ENCODE assay signal across 21 cellular contexts in genomic region chr12:1305063-1305434, GRCh38.
DNase-seq lines count a peak whose midpoint lies in the region; ATAC-seq and TF ChIP-seq lines count a peak whose summit lies in the region.
"Had no signal": no experiment of that assay in that cellular context is flagged by ENCODE, and none has a peak within 500 bp of the region (broad histone marks: within the 10 kb centered on the region; RNA-seq: fewer than 3 reads in every experiment).

No MANE protein-coding gene starts in this region.

- no peak overlapping the region for H3K27ac Mint-ChIP-seq in type B pancreatic cell
- H3K27ac Mint-ChIP-seq: activated B cell treated with CpG ODN at 0.5 μM for 24 hours had no signal

- H3K9me3 ChIP-seq in lower lobe of right lung: no peaks in the 10 kb centered on the region
- H3K9me3 ChIP-seq: adrenal gland, suprapubic skin had no signal

- no peak overlapping the region for H3K4me3 Mint-ChIP-seq in type B pancreatic cell
- H3K4me3 Mint-ChIP-seq: activated B cell treated with CpG ODN at 0.5 μM for 24 hours; CD8-positive, alpha-beta memory T cell had no signal

- H3K36me3 Mint-ChIP-seq in type B pancreatic cell: peaks cover 47% of the 10 kb centered on the region

- H3K27me3 Mint-ChIP-seq in type B pancreatic cell: no peaks in the 10 kb centered on the region
- H3K27me3 Mint-ChIP-seq: activated B cell treated with CpG ODN at 0.5 μM for 24 hours; CD8-positive, alpha-beta memory T cell; naive B cell had no signal

- H3K4me3 ChIP-seq in lower lobe of right lung: no peak overlapping the region
- H3K4me3 ChIP-seq: adrenal gland, suprapubic skin had no signal

- H3K27ac ChIP-seq in lower lobe of right lung: peak overlapping the region; percentile 33
- H3K27ac ChIP-seq: RWPE1, suprapubic skin had no signal

- no peaks in the 10 kb centered on the region for H3K27me3 ChIP-seq in lower lobe of right lung (ENCODE audit: low read depth)
- H3K27me3 ChIP-seq: adrenal gland, suprapubic skin had no signal

- TF ChIP-seq CTCF in lower lobe of right lung (IDR thresholded peaks at IDR 0.05): no peak
- no peak for TF ChIP-seq CTCF in type B pancreatic cell (conservative IDR thresholded peaks at IDR 0.05)

- H3K36me3 ChIP-seq in lower lobe of right lung: no peaks in the 10 kb centered on the region
- H3K36me3 ChIP-seq: adrenal gland, suprapubic skin had no signal

- peaks cover 11% of the 10 kb centered on the region for H3K4me1 ChIP-seq in lower lobe of right lung

- H3K4me1 Mint-ChIP-seq in type B pancreatic cell (ENCODE audit: unreplicated experiment): peaks cover 7% of the 10 kb centered on the region

- intact Hi-C loops in lower lobe of right lung (cut with DNase I): no loop called here

- no peak for ATAC-seq in lower lobe of right lung
- ATAC-seq: HCT116 had no signal

- no peaks in the 10 kb centered on the region for H3K9me3 Mint-ChIP-seq in type B pancreatic cell
- H3K9me3 Mint-ChIP-seq: CD8-positive, alpha-beta memory T cell had no signal

- peak; percentile 53 for DNase-seq in OCI-M1 (lab: John Stamatoyannopoulos, UW)
- peak; percentile 55 for DNase-seq in fibroblast of peridontal ligament (ENCODE audit: extremely low read depth)
- DNase-seq in lower lobe of right lung: no peak
- peak; percentile 41 for DNase-seq in stromal cell of bone marrow (ENCODE audit: low read depth)
- DNase-seq in NCI-H524 treated with DMSO at 0.1 percent for 48 hours (lab: John Stamatoyannopoulos, UW): no peak
- DNase-seq in type B pancreatic cell (ENCODE audit: extremely low spot score, unreplicated experiment): no peak
- no peak for DNase-seq in NCI-H1694 (lab: John Stamatoyannopoulos, UW)
- DNase-seq: activated B cell treated with CpG ODN at 0.5 μM for 24 hours; activated CD4-positive, alpha-beta T cell treated with anti-CD3 and anti-CD28 coated beads, Interleukin-2, amount 50 U/mL, for 48 hours; activated gamma-delta T cell; adrenal gland; CD8-positive, alpha-beta memory T cell; foreskin fibroblast; hippocampal formation; naive B cell; NCI-H146; NCI-H526; stimulated activated CD4-positive, alpha-beta T cell treated with anti-CD3 and anti-CD28 coated beads, Interleukin-1b, Interleukin-23, amount 100 ng/mL, for 48 hours had no signal

Comparison
In these comparisons a context has a peak if more than half of its experiments do, and no peak if none do; other contexts are left out.
1. DNase-seq: peak in OCI-M1 (single experiment), fibroblast of peridontal ligament (single experiment) and stromal cell of bone marrow (single experiment); none in lower lobe of right lung (single experiment), NCI-H524 treated with DMSO at 0.1 percent for 48 hours (single experiment), type B pancreatic cell (single experiment) and NCI-H1694 (single experiment).